In genomic region chr12:51270067-51270846, GRCh38 we compare ENCODE assay signal across 1 cellular context.
TF ChIP-seq lines count a peak whose summit lies in the region.

SMAGP (minus strand) TSS chr12:51270415; CDS start chr12:51269278, 1,137 bp downstream.

TF ChIP-seq in K562, 482 proteins besides CTCF, POLR2A, EP300 and RAD21 (continued from another document):
- TF ChIP-seq SNRNP70 (optimal IDR thresholded peaks at IDR 0.05; ENCODE audit: low read depth, low read length): no peak
- peak; percentile 57; the same call in 1 of the 2 replicates for TF ChIP-seq KAT7 (CRISPR knock-in tag; IDR thresholded peaks at IDR 0.05; ENCODE audit: borderline replicate concordance)
- TF ChIP-seq BRF1 (IDR thresholded peaks at IDR 0.05; ENCODE audit: borderline replicate concordance, extremely low read depth, insufficient read length): no peak
- TF ChIP-seq PRDM10 (IDR thresholded peaks at IDR 0.05; ENCODE audit: partially characterized antibody): peak; percentile 87
- TF ChIP-seq PHF8 (IDR thresholded peaks at IDR 0.05; ENCODE audit: borderline replicate concordance, low read length): peak; percentile 44; the same call in 1 of the 2 replicates
- no peak for TF ChIP-seq ZBTB43 (CRISPR knock-in tag; IDR thresholded peaks at IDR 0.05)
- TF ChIP-seq NR2C2 (CRISPR knock-in tag; IDR thresholded peaks at IDR 0.05): no peak
- TF ChIP-seq NR2C2 (tag; IDR thresholded peaks at IDR 0.05): peak; percentile 65; the same call in 1 of the 2 replicates
- TF ChIP-seq HSF4 (CRISPR knock-in tag; IDR thresholded peaks at IDR 0.05; ENCODE audit: borderline replicate concordance): no peak
- no peak for TF ChIP-seq ZNF398 (CRISPR knock-in tag; IDR thresholded peaks at IDR 0.05)
- TF ChIP-seq ATF7 (IDR thresholded peaks at IDR 0.05): no peak
- no peak for TF ChIP-seq FOXM1 (IDR thresholded peaks at IDR 0.05; ENCODE audit: low read depth)
- TF ChIP-seq FOXM1 (CRISPR knock-in tag; IDR thresholded peaks at IDR 0.05; ENCODE audit: low read depth): no peak
- no peak for TF ChIP-seq MLLT1 (IDR thresholded peaks at IDR 0.05)
- no peak for TF ChIP-seq ZSCAN29 (IDR thresholded peaks at IDR 0.05)
- TF ChIP-seq SAFB2 (IDR thresholded peaks at IDR 0.05; ENCODE audit: borderline replicate concordance, low read depth, low read length, severe bottlenecking): no peak
- TF ChIP-seq MTA3 (IDR thresholded peaks at IDR 0.05; ENCODE audit: borderline replicate concordance): no peak
- no peak for TF ChIP-seq BRD9 (IDR thresholded peaks at IDR 0.05; ENCODE audit: low read depth, partially characterized antibody)
- TF ChIP-seq ZNF263 (CRISPR knock-in tag; IDR thresholded peaks at IDR 0.05; ENCODE audit: borderline replicate concordance): 0 out of 2 replicates have a peak, but pooled peaks have one; percentile 33
- no peak for TF ChIP-seq ZNF77 (CRISPR knock-in tag; IDR thresholded peaks at IDR 0.05)
- no peak for TF ChIP-seq GTF2E2 (tag; IDR thresholded peaks at IDR 0.05)
- no peak for TF ChIP-seq ETV6 (IDR thresholded peaks at IDR 0.05; ENCODE audit: borderline replicate concordance in 1 of 2, low read depth in 2 of 2, low read length in 1 of 2)
- no peak for TF ChIP-seq ETV6 (CRISPR knock-in tag; IDR thresholded peaks at IDR 0.05; ENCODE audit: borderline replicate concordance)
- 0 out of 6 replicates have a peak, but pooled peaks of 1 of the 3 experiments have one; percentile 22 for TF ChIP-seq ZBTB11 (CRISPR knock-in tag; IDR thresholded peaks at IDR 0.05)
- TF ChIP-seq MECOM (CRISPR knock-in tag; IDR thresholded peaks at IDR 0.05): no peak
- TF ChIP-seq CC2D1A (IDR thresholded peaks at IDR 0.05): 0 out of 2 replicates have a peak, but pooled peaks have one; percentile 35
- no peak for TF ChIP-seq ZBTB26 (CRISPR knock-in tag; IDR thresholded peaks at IDR 0.05)
- TF ChIP-seq RNF219 (CRISPR knock-in tag; IDR thresholded peaks at IDR 0.05): no peak
- TF ChIP-seq ZBTB40 (IDR thresholded peaks at IDR 0.05): peak; percentile 56
- TF ChIP-seq ZBTB40 (CRISPR knock-in tag; IDR thresholded peaks at IDR 0.05): no peak
- no peak for TF ChIP-seq JUNB (CRISPR knock-in tag; conservative IDR thresholded peaks at IDR 0.05)
- no peak for TF ChIP-seq KDM5B (IDR thresholded peaks at IDR 0.05; ENCODE audit: insufficient replicate concordance, low read depth, low read length)
